Comparison of ENCODE assay signal across 8 cellular contexts in the genomic region with DNA sequence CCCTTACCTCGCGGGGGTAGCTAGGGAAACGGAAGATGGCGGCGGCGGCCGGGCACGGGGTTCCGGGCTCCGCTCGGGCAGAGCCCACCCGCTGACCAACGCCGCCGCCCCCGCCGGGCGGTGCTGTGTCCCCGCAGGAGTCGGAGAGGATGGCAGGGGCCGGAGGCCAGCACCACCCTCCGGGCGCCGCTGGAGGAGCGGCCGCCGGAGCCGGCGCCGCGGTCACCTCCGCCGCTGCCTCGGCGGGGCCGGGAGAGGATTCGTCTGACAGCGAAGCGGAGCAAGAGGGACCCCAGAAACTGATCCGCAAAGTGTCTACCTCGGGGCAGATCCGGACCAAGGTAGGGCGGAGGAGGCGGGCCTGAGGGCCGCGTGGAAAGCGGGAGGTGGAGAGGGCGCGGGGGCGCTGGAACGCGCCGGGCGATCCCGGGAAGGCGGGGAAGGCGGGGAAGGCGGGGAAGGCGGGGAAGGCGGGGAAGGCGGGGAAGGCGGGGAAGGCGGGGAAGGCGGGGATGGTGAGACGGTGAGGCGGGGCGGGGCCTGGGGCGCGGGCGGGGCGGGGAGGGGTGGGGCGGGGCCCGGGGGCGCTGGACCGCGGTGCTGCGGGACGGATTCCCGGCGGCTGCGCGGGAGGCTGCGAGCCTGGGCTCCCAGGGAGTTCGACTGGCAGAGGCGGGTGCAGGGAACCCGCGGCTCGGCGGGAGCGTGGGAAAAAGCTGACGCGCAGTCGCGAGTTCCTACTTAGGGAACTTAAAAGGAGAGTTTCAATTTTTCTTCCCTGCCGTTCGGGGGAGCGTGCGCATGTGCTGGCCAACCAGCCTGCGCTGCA. TPM values are rescaled to one million over a fixed set of nuclear protein-coding genes. Genes with fewer than 3 reads are reported as not detected.
A peak's percentile ranks its signal among the peaks of the same experiment; 100 is the strongest.
DNase-seq lines count a peak whose midpoint lies in the region; ATAC-seq, FAIRE-seq and TF ChIP-seq lines count a peak whose summit lies in the region.

A gene with protein sequence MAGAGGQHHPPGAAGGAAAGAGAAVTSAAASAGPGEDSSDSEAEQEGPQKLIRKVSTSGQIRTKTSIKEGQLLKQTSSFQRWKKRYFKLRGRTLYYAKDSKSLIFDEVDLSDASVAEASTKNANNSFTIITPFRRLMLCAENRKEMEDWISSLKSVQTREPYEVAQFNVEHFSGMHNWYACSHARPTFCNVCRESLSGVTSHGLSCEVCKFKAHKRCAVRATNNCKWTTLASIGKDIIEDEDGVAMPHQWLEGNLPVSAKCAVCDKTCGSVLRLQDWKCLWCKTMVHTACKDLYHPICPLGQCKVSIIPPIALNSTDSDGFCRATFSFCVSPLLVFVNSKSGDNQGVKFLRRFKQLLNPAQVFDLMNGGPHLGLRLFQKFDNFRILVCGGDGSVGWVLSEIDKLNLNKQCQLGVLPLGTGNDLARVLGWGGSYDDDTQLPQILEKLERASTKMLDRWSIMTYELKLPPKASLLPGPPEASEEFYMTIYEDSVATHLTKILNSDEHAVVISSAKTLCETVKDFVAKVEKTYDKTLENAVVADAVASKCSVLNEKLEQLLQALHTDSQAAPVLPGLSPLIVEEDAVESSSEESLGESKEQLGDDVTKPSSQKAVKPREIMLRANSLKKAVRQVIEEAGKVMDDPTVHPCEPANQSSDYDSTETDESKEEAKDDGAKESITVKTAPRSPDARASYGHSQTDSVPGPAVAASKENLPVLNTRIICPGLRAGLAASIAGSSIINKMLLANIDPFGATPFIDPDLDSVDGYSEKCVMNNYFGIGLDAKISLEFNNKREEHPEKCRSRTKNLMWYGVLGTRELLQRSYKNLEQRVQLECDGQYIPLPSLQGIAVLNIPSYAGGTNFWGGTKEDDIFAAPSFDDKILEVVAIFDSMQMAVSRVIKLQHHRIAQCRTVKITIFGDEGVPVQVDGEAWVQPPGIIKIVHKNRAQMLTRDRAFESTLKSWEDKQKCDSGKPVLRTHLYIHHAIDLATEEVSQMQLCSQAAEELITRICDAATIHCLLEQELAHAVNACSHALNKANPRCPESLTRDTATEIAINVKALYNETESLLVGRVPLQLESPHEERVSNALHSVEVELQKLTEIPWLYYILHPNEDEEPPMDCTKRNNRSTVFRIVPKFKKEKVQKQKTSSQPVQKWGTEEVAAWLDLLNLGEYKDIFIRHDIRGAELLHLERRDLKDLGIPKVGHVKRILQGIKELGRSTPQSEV (plus strand): TSS at position 24 of the 829 bp plus-strand sequence. CDS start 126 bp downstream, at position 150.

- H2AFZ ChIP-seq in neural progenitor cell (replicated peaks), result peak within 1 kb of the TSS; percentile 95

- H3K27ac ChIP-seq in neural progenitor cell, result no peak within 1 kb of the TSS
- H3K27ac ChIP-seq in thyroid gland, result peak within 1 kb of the TSS; percentile 48 to 85 (median 79)

- H4K20me1 ChIP-seq in neural progenitor cell (ENCODE audit: low read depth), result peaks cover 38% of the 10 kb centered on the region

- H3K9me3 ChIP-seq in neural progenitor cell (ENCODE audit: low read depth), result no peaks in the 10 kb centered on the region
- no peaks in the 10 kb centered on the region for H3K9me3 ChIP-seq in thyroid gland

- H3K4me2 ChIP-seq in neural progenitor cell, result peak within 1 kb of the TSS; percentile 93

- H3K36me3 Mint-ChIP-seq in neural progenitor cell, result peaks cover 2% of the 10 kb centered on the region

- peaks cover 35% of the 10 kb centered on the region for H3K79me2 ChIP-seq in neural progenitor cell (ENCODE audit: low read depth)

- peak within 1 kb of the TSS; percentile 87 for H3K4me3 ChIP-seq in neural progenitor cell
- H3K4me3 ChIP-seq in thyroid gland (replicated peaks in 1 of 3), result peak within 1 kb of the TSS; percentile 51 to 93 (median 65)

- H3K9ac ChIP-seq in neural progenitor cell, result peak within 1 kb of the TSS; percentile 38

- intact Hi-C loops in thyroid gland (cut with DNase I), result no loop called here

- H3K4me3 Mint-ChIP-seq in neural progenitor cell, result peak within 1 kb of the TSS; percentile 92

- TF ChIP-seq CTCF in neural progenitor cell (IDR thresholded peaks at IDR 0.05) (peak; percentile 27), thyroid gland (IDR thresholded peaks at IDR 0.05) (peak in 3 of 6 experiments; percentile 14 to 25 (median 24))

- peak in 1 of 2 donors; percentile 40 for TF ChIP-seq POLR2A in thyroid gland (IDR thresholded peaks at IDR 0.05)

- no peak for FAIRE-seq in frontal cortex (lab: Jason Lieb, UNC)

- H3K9me3 Mint-ChIP-seq in neural progenitor cell, result no peaks in the 10 kb centered on the region

- peak; percentile 88 for DNase-seq in DMS 273 (lab: John Stamatoyannopoulos, UW; ENCODE audit: unreplicated experiment)
- DNase-seq in HUDEP-2 (lab: John Stamatoyannopoulos, UW; ENCODE audit: unreplicated experiment in 76 of 76), result peak in 39 of 76 experiments; percentile 1 to 64 (median 29)
- peak; percentile 31 for DNase-seq in SHP77 treated with DMSO at 0.1 percent for 48 hours (lab: John Stamatoyannopoulos, UW)
- DNase-seq in activated naive CD4-positive, alpha-beta T cell treated with Interleukin-2 at 50 U/mL for 16 hours, result peak; percentile 66
- peak; percentile 88 for DNase-seq in frontal cortex (ENCODE audit: low spot score in 2 of 2)
- DNase-seq in neural progenitor cell (ENCODE audit: low spot score), result peak; percentile 89
- peak; percentile 78 to 83 for DNase-seq in thyroid gland

- peaks cover 32% of the 10 kb centered on the region for H3F3A ChIP-seq in neural progenitor cell (ENCODE audit: low read depth)

- H3K27ac Mint-ChIP-seq in neural progenitor cell, result peak within 1 kb of the TSS; percentile 52

- ATAC-seq in GM21367 (IDR thresholded peaks at IDR 0.05; ENCODE audit: unreplicated experiment), result peak; percentile 37

- peaks cover 37% of the 10 kb centered on the region for H3K27me3 ChIP-seq in neural progenitor cell
- H3K27me3 ChIP-seq in thyroid gland, result no peaks in the 10 kb centered on the region

- H3K27me3 Mint-ChIP-seq in neural progenitor cell (ENCODE audit: insufficient read depth, low read depth), result peaks cover 7% of the 10 kb centered on the region

- H3K4me1 ChIP-seq in neural progenitor cell (peaks cover 8% of the 10 kb centered on the region), thyroid gland (peaks cover 4 to 5% of the 10 kb centered on the region in 2 donors)

- H3K36me3 ChIP-seq in neural progenitor cell, result no peaks in the 10 kb centered on the region
- H3K36me3 ChIP-seq in thyroid gland, result no peaks in the 10 kb centered on the region

- 0% methylated on average over 14 to 18 of the region's 99 CpGs for WGBS in thyroid gland, 2 donors

- H3K4me1 Mint-ChIP-seq in neural progenitor cell, result peaks cover 11% of the 10 kb centered on the region

RNA-seq across cellular contexts. Expression of the gene that starts here (rescaled TPM):
- total RNA-seq in frontal cortex (15.5 TPM), neural progenitor cell (ENCODE audit: low replicate concordance) (8.4 and 12.1 TPM in 2 replicates), thyroid gland (10 to 100 TPM in 3 of 4 donors, 1 to 10 TPM in 1; 7.9 to 15.9 (median 12.4) TPM)

Comparison
In these comparisons a context has a peak if more than half of its experiments do, and no peak if none do; other contexts are left out.
1. DNase-seq: peak in every context shown above with its lines; median percentile 89 in neural progenitor cell; 88 in DMS 273; 88 in frontal cortex; 80 in thyroid gland; 66 in activated naive CD4-positive, alpha-beta T cell treated with Interleukin-2 at 50 U/mL for 16 hours; 31 in SHP77 treated with DMSO at 0.1 percent for 48 hours; 29 in HUDEP-2.